Comparison of ENCODE assay signal across 8 cellular contexts in genomic region chr4:94453534-94453963, GRCh38.
DNase-seq lines count a peak whose midpoint lies in the region; ATAC-seq, FAIRE-seq and TF ChIP-seq lines count a peak whose summit lies in the region.

No MANE protein-coding gene starts in this region.

- H3K9me3 ChIP-seq in SK-N-MC (ENCODE audit: low read depth, low read length) = no peaks in the 10 kb centered on the region

- ATAC-seq in GM19397 (IDR thresholded peaks at IDR 0.05; ENCODE audit: unreplicated experiment) = no peak

- peak overlapping the region; percentile 90 for H3K27ac ChIP-seq in SK-N-MC

- H3K4me3 ChIP-seq in SK-N-MC = peak overlapping the region; percentile 86
- peak overlapping the region; percentile 68 to 89 for H3K4me3 ChIP-seq in foreskin fibroblast (ENCODE audit: low read depth in 1 of 2, low read length in 2 of 2)

- H3K9ac ChIP-seq in SK-N-MC (ENCODE audit: insufficient read length) = peak overlapping the region; percentile 85

- FAIRE-seq in GM19239 (lab: Jason Lieb, UNC) = peak; percentile 83

- peaks cover 3% of the 10 kb centered on the region; the same call in 1 of the 2 replicates for H3K36me3 ChIP-seq in SK-N-MC (ENCODE audit: insufficient read depth, low read length)

- DNase-seq in GM19239 (ENCODE audit: insufficient read length, low spot score) (no peak), SK-N-MC (ENCODE audit: low read depth, low spot score) (no peak), foreskin fibroblast (no peak), retina (peak; percentile 13), NCI-H526 (lab: John Stamatoyannopoulos, UW) (no peak), NCI-H1092 (lab: John Stamatoyannopoulos, UW) (no peak)
- DNase-seq in activated CD4-positive, alpha-beta T cell treated with anti-CD3 and anti-CD28 coated beads for 48 hours = no peak

- TF ChIP-seq CTCF in foreskin fibroblast (IDR thresholded peaks at IDR 0.05; ENCODE audit: low read depth, low read length) = no peak
